1 cellular context compared by ENCODE assay signal in genomic region chr5:146088098-146088497, GRCh38.
TF ChIP-seq lines count a peak whose summit lies in the region.

No MANE protein-coding gene starts in this region.

TF ChIP-seq in K562, 482 proteins besides CTCF, POLR2A, EP300 and RAD21 (continued from another document):
- TF ChIP-seq ZNF609 (CRISPR knock-in tag; IDR thresholded peaks at IDR 0.05; ENCODE audit: borderline replicate concordance) (no peak), ATF6 (CRISPR knock-in tag; IDR thresholded peaks at IDR 0.05) (no peak)
- TF ChIP-seq, protein P1, sequence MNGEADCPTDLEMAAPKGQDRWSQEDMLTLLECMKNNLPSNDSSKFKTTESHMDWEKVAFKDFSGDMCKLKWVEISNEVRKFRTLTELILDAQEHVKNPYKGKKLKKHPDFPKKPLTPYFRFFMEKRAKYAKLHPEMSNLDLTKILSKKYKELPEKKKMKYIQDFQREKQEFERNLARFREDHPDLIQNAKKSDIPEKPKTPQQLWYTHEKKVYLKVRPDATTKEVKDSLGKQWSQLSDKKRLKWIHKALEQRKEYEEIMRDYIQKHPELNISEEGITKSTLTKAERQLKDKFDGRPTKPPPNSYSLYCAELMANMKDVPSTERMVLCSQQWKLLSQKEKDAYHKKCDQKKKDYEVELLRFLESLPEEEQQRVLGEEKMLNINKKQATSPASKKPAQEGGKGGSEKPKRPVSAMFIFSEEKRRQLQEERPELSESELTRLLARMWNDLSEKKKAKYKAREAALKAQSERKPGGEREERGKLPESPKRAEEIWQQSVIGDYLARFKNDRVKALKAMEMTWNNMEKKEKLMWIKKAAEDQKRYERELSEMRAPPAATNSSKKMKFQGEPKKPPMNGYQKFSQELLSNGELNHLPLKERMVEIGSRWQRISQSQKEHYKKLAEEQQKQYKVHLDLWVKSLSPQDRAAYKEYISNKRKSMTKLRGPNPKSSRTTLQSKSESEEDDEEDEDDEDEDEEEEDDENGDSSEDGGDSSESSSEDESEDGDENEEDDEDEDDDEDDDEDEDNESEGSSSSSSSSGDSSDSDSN (IDR thresholded peaks at IDR 0.05; ENCODE audit: borderline replicate concordance in 1 of 2, low read depth in 2 of 2, low read length in 2 of 2), result no peak
